ENCODE assay signal across 31 cellular contexts in genomic region chr10:60197206-60197605, GRCh38.
"Had no signal": no experiment of that assay in that cellular context is flagged by ENCODE, and none has a peak within 500 bp of the region (broad histone marks: within the 10 kb centered on the region; RNA-seq: fewer than 3 reads in every experiment).

No MANE protein-coding gene starts in this region.

- H3K27me3 Mint-ChIP-seq: stimulated activated naive B cell treated with anti-CD40 and anti-IgM and Interleukin-4, amounts not matched to agents 10 μg/mL and 1 μg/mL and 100 μg/mL, for 72 hours had no signal

- H3K4me3 Mint-ChIP-seq: immature natural killer cell; naive B cell; natural killer cell; nephron progenitor cell; neural progenitor cell; stimulated activated naive B cell treated with anti-CD40 and anti-IgM and Interleukin-4, amounts not matched to agents 10 μg/mL and 1 μg/mL and 100 μg/mL, for 72 hours had no signal

- H3K36me3 ChIP-seq: neural progenitor cell, neutrophil, right lobe of liver, transverse colon had no signal

- H3K27me3 ChIP-seq: neural progenitor cell, neutrophil, right atrium auricular region, right lobe of liver, stomach, testis, thyroid gland, transverse colon, upper lobe of left lung, vagina had no signal

- H3K27ac Mint-ChIP-seq: immature natural killer cell; natural killer cell; nephron progenitor cell; neural progenitor cell; stimulated activated naive B cell treated with anti-CD40 and anti-IgM and Interleukin-4, amounts not matched to agents 10 μg/mL and 1 μg/mL and 100 μg/mL, for 72 hours had no signal

- H3K9me3 Mint-ChIP-seq: immature natural killer cell; naive B cell; natural killer cell; nephron progenitor cell; neural progenitor cell; stimulated activated naive B cell treated with anti-CD40 and anti-IgM and Interleukin-4, amounts not matched to agents 10 μg/mL and 1 μg/mL and 100 μg/mL, for 72 hours had no signal

- H3K4me1 Mint-ChIP-seq: immature natural killer cell; naive B cell; natural killer cell; nephron progenitor cell; neural progenitor cell; stimulated activated naive B cell treated with anti-CD40 and anti-IgM and Interleukin-4, amounts not matched to agents 10 μg/mL and 1 μg/mL and 100 μg/mL, for 72 hours had no signal

- ATAC-seq: mucosa of descending colon; natural killer cell; psoas muscle; right lobe of liver; stimulated activated naive B cell treated with anti-CD40 and anti-IgM and Interleukin-4, amounts not matched to agents 10 μg/mL and 1 μg/mL and 100 μg/mL, for 72 hours; stimulated activated naive CD8-positive, alpha-beta T cell treated with anti-CD3 and anti-CD28 coated beads, Interleukin-15, Interleukin-2, amounts not matched to agents 100 U/mL and 50 U/mL, for 24 hours had no signal

- H3K36me3 Mint-ChIP-seq: natural killer cell; stimulated activated naive B cell treated with anti-CD40 and anti-IgM and Interleukin-4, amounts not matched to agents 10 μg/mL and 1 μg/mL and 100 μg/mL, for 72 hours had no signal

- H3K4me1 ChIP-seq: neural progenitor cell, psoas muscle, right lobe of liver, transverse colon, upper lobe of left lung, vagina had no signal

- H3K9me3 ChIP-seq: left ventricle myocardium inferior, mucosa of descending colon, neutrophil, psoas muscle, right atrium auricular region, right lobe of liver, stomach, testis, thyroid gland, transverse colon, upper lobe of left lung, vagina had no signal

- H3K27ac ChIP-seq: left ventricle myocardium inferior, neural progenitor cell, neutrophil, parathyroid adenoma, psoas muscle, right atrium auricular region, right lobe of liver, skin epidermis, stomach, testis, thyroid gland, transverse colon, upper lobe of left lung, vagina had no signal

- DNase-seq: hypothalamus; immature natural killer cell; islet precursor cell; left ventricle myocardium inferior; mesendoderm; midbrain; mucosa of descending colon; naive B cell; natural killer cell; nephron progenitor cell; occipital lobe; psoas muscle; right lobe of liver; stimulated activated CD4-positive, alpha-beta T cell treated with anti-CD3 and anti-CD28 coated beads, Interleukin-12 subunit alpha, Interleukin-12 subunit beta, amount 100 ng/mL, for 4 hours; stimulated activated CD4-positive, alpha-beta T cell treated with anti-CD3 and anti-CD28 coated beads, Interleukin-15, amount 100 ng/mL, for 24 hours; stimulated activated CD4-positive, alpha-beta T cell treated with anti-CD3 and anti-CD28 coated beads, Interleukin-2, amount 100 ng/mL, for 24 hours; stimulated activated CD4-positive, alpha-beta T cell treated with anti-CD3 and anti-CD28 coated beads, Interleukin-4, amount 100 ng/mL, for 1 hour; stimulated activated naive B cell treated with anti-CD40 and anti-IgM and Interleukin-4, amounts not matched to agents 10 μg/mL and 1 μg/mL and 100 μg/mL, for 72 hours; stimulated activated naive CD8-positive, alpha-beta T cell treated with anti-CD3 and anti-CD28 coated beads, Interleukin-15, Interleukin-2, amounts not matched to agents 100 U/mL and 50 U/mL, for 24 hours; stomach; testis; thyroid gland; transverse colon; upper lobe of left lung had no signal

- H3K4me3 ChIP-seq: left ventricle myocardium inferior, lung, mucosa of descending colon, neural progenitor cell, psoas muscle, right atrium auricular region, right lobe of liver, skin epidermis, stomach, testis, thyroid gland, transverse colon, upper lobe of left lung, vagina had no signal
